In genomic region chr1:22131875-22132486, GRCh38 we compare ENCODE assay signal across 1 cellular context.
TF ChIP-seq lines count a peak whose summit lies in the region.

No MANE protein-coding gene starts in this region.

TF ChIP-seq in HepG2, 621 proteins besides CTCF, POLR2A, EP300 and RAD21 (continued from another document and continues in another):
- no peak for TF ChIP-seq PRDM15 (CRISPR knock-in tag; IDR thresholded peaks at IDR 0.05)
- TF ChIP-seq PHF20 (CRISPR knock-in tag; IDR thresholded peaks at IDR 0.05): no peak
- no peak for TF ChIP-seq ZSCAN20 (CRISPR knock-in tag; IDR thresholded peaks at IDR 0.05; ENCODE audit: borderline replicate concordance)
- no peak for TF ChIP-seq CBX1 (IDR thresholded peaks at IDR 0.05; ENCODE audit: low read depth)
- peak; percentile 95 for TF ChIP-seq STAG1 (CRISPR knock-in tag; IDR thresholded peaks at IDR 0.05)
- TF ChIP-seq SP5 (CRISPR knock-in tag; IDR thresholded peaks at IDR 0.05; ENCODE audit: borderline replicate concordance, low read depth): no peak
- 0 out of 2 replicates have a peak, but pooled peaks have one; percentile 27 for TF ChIP-seq ZNF616 (CRISPR knock-in tag; IDR thresholded peaks at IDR 0.05; ENCODE audit: low read depth)
- no peak for TF ChIP-seq ZNF788 (CRISPR knock-in tag; IDR thresholded peaks at IDR 0.05; ENCODE audit: borderline replicate concordance)
- no peak for TF ChIP-seq USF2 (IDR thresholded peaks at IDR 0.05; ENCODE audit: low read depth, low read length)
- TF ChIP-seq USF2 (CRISPR knock-in tag; IDR thresholded peaks at IDR 0.05; ENCODE audit: borderline replicate concordance): no peak
- no peak for TF ChIP-seq ZNF362 (CRISPR knock-in tag; IDR thresholded peaks at IDR 0.05; ENCODE audit: borderline replicate concordance)
- TF ChIP-seq GABPB1 (CRISPR knock-in tag; IDR thresholded peaks at IDR 0.05): peak; percentile 16; the same call in 1 of the 2 replicates
- no peak for TF ChIP-seq TBX3 (IDR thresholded peaks at IDR 0.05; ENCODE audit: borderline replicate concordance)
- no peak for TF ChIP-seq PLRG1 (conservative IDR thresholded peaks at IDR 0.05)
- TF ChIP-seq RFXANK (CRISPR knock-in tag; IDR thresholded peaks at IDR 0.05): no peak
- TF ChIP-seq NKX3-1 (CRISPR knock-in tag; IDR thresholded peaks at IDR 0.05): no peak
- no peak for TF ChIP-seq ZNF713 (CRISPR knock-in tag; IDR thresholded peaks at IDR 0.05)
- TF ChIP-seq LCORL (IDR thresholded peaks at IDR 0.05): no peak
- TF ChIP-seq LCORL (CRISPR knock-in tag; IDR thresholded peaks at IDR 0.05): no peak
- TF ChIP-seq KMT2B (CRISPR knock-in tag; IDR thresholded peaks at IDR 0.05): no peak
- TF ChIP-seq TBX2 (CRISPR knock-in tag; IDR thresholded peaks at IDR 0.05; ENCODE audit: borderline replicate concordance): no peak
- peak; percentile 52; the same call in 1 of the 2 replicates for TF ChIP-seq KDM2A (CRISPR knock-in tag; IDR thresholded peaks at IDR 0.05; ENCODE audit: borderline replicate concordance, low read depth)
- TF ChIP-seq ASH2L (IDR thresholded peaks at IDR 0.05; ENCODE audit: insufficient read length, low read depth, low read length): no peak
- TF ChIP-seq FOXA1 (IDR thresholded peaks at IDR 0.05): no peak
- no peak for TF ChIP-seq FOXA1 (CRISPR knock-in tag; IDR thresholded peaks at IDR 0.05)
- no peak for TF ChIP-seq KDM4B (CRISPR knock-in tag; IDR thresholded peaks at IDR 0.05)
- TF ChIP-seq RNF219 (CRISPR knock-in tag; IDR thresholded peaks at IDR 0.05): no peak
- TF ChIP-seq SMC3 (IDR thresholded peaks at IDR 0.05; ENCODE audit: low read length): peak; percentile 53; the same call in 1 of the 2 replicates
- no peak for TF ChIP-seq ZNF292 (CRISPR knock-in tag; IDR thresholded peaks at IDR 0.05; ENCODE audit: borderline replicate concordance, low read depth)
- no peak for TF ChIP-seq ZSCAN12 (CRISPR knock-in tag; IDR thresholded peaks at IDR 0.05)
- TF ChIP-seq ZNF263 (CRISPR knock-in tag; IDR thresholded peaks at IDR 0.05): no peak
- no peak for TF ChIP-seq CERS6 (CRISPR knock-in tag; IDR thresholded peaks at IDR 0.05)
- no peak for TF ChIP-seq JUN (CRISPR knock-in tag; IDR thresholded peaks at IDR 0.05)
- no peak for TF ChIP-seq ZNF33B (CRISPR knock-in tag; IDR thresholded peaks at IDR 0.05)
- TF ChIP-seq CENPT (CRISPR knock-in tag; IDR thresholded peaks at IDR 0.05; ENCODE audit: low read depth): no peak
- TF ChIP-seq ZXDC (CRISPR knock-in tag; IDR thresholded peaks at IDR 0.05): no peak
- TF ChIP-seq KIAA2018 (CRISPR knock-in tag; IDR thresholded peaks at IDR 0.05; ENCODE audit: borderline replicate concordance): no peak
- no peak for TF ChIP-seq SIX4 (CRISPR knock-in tag; IDR thresholded peaks at IDR 0.05)
- no peak for TF ChIP-seq ZMYM3 (CRISPR knock-in tag; IDR thresholded peaks at IDR 0.05)
- no peak for TF ChIP-seq BRCA1 (CRISPR knock-in tag; IDR thresholded peaks at IDR 0.05)
- TF ChIP-seq EED (CRISPR knock-in tag; IDR thresholded peaks at IDR 0.05): 0 out of 2 replicates have a peak, but pooled peaks have one; percentile 34
- no peak for TF ChIP-seq TAF1 (CRISPR knock-in tag; IDR thresholded peaks at IDR 0.05)
- no peak for TF ChIP-seq KDM6A (CRISPR knock-in tag; IDR thresholded peaks at IDR 0.05; ENCODE audit: low read depth)
- TF ChIP-seq ATAD3A (CRISPR knock-in tag; IDR thresholded peaks at IDR 0.05): no peak
- TF ChIP-seq POLR2AphosphoS5 (IDR thresholded peaks at IDR 0.05; ENCODE audit: low read depth, low read length): no peak
- 0 out of 2 replicates have a peak, but pooled peaks have one; percentile 32 for TF ChIP-seq NFKBIZ (CRISPR knock-in tag; IDR thresholded peaks at IDR 0.05)
- no peak for TF ChIP-seq ZNF878 (CRISPR knock-in tag; IDR thresholded peaks at IDR 0.05)
